Comparison of ENCODE assay signal across 24 cellular contexts in genomic region chr6:81148726-81149125, GRCh38.
DNase-seq lines count a peak whose midpoint lies in the region; ATAC-seq, FAIRE-seq and TF ChIP-seq lines count a peak whose summit lies in the region.
"Had no signal": no experiment of that assay in that cellular context is flagged by ENCODE, and none has a peak within 500 bp of the region (broad histone marks: within the 10 kb centered on the region; RNA-seq: fewer than 3 reads in every experiment).

No MANE protein-coding gene starts in this region.

- H2AFZ ChIP-seq in HepG2 (ENCODE audit: low read length): no peak overlapping the region
- H2AFZ ChIP-seq: PC-9 had no signal

- no peak for TF ChIP-seq RAD21 in HepG2 (CRISPR knock-in tag; IDR thresholded peaks at IDR 0.05)

- BruUV-seq in HepG2 (replicated peaks; lab: Mats Ljungman, UMichigan): no TSS peak

- no peaks in the 10 kb centered on the region for H3K27me3 ChIP-seq in psoas muscle (ENCODE audit: insufficient read depth in 3 of 3, low read length in 2 of 3)
- no peaks in the 10 kb centered on the region for H3K27me3 ChIP-seq in HepG2 (ENCODE audit: control insufficient read depth in 1 of 2, insufficient read depth in 2 of 2, low read length in 2 of 2)
- H3K27me3 ChIP-seq in BE2C: no peaks in the 10 kb centered on the region
- H3K27me3 ChIP-seq: BLaER1, SJCRH30 had no signal

- FAIRE-seq in HepG2 (lab: Jason Lieb, UNC): no peak
- FAIRE-seq: D721Med, H54 had no signal

- H3K9ac ChIP-seq in HepG2 (ENCODE audit: insufficient read depth, low read depth, low read length): no peak overlapping the region
- H3K9ac ChIP-seq: BLaER1, KMS-11 had no signal

- H3K4me3 ChIP-seq in astrocyte of the cerebellum (ENCODE audit: low read depth, low read length): no peak overlapping the region
- no peak overlapping the region for H3K4me3 ChIP-seq in psoas muscle
- no peak overlapping the region for H3K4me3 ChIP-seq in HepG2 (replicated peaks in 1 of 3; ENCODE audit: insufficient read depth in 1 of 3, low read depth in 2 of 3, low read length in 3 of 3)
- no peak overlapping the region for H3K4me3 ChIP-seq in BE2C (ENCODE audit: low read depth, low read length)
- H3K4me3 ChIP-seq: BLaER1, PC-9, SJCRH30 had no signal

- no peaks in the 10 kb centered on the region for H3K9me3 ChIP-seq in psoas muscle
- peaks cover 6% of the 10 kb centered on the region for H3K9me3 ChIP-seq in HepG2 (ENCODE audit: low read length)
- no peaks in the 10 kb centered on the region for H3K9me3 ChIP-seq in BE2C
- H3K9me3 ChIP-seq: BLaER1, SJCRH30 had no signal

- in situ Hi-C loops in astrocyte of the cerebellum (cut with HindIII; ENCODE audit: low sequenced_read_pairs) (no loop called here), HepG2 (cut with HindIII; ENCODE audit: extremely low pct_ligation_motif_present, low pct_unique_long_range_greater_than_20kb) (no loop called here)

- ATAC-seq in psoas muscle (no peak), HepG2 (no peak), GM18517 (IDR thresholded peaks at IDR 0.05; ENCODE audit: unreplicated experiment) (no peak)
- ATAC-seq: Right ventricle myocardium inferior had no signal

- H3K36me3 ChIP-seq in psoas muscle (ENCODE audit: insufficient read depth in 1 of 2, low read depth in 1 of 2): no peaks in the 10 kb centered on the region
- no peaks in the 10 kb centered on the region for H3K36me3 ChIP-seq in HepG2 (replicated peaks in 1 of 2; ENCODE audit: control insufficient read depth in 1 of 2, insufficient read depth in 2 of 2, low read length in 2 of 2)
- H3K36me3 ChIP-seq in BE2C: no peaks in the 10 kb centered on the region
- H3K36me3 ChIP-seq: BLaER1, SJCRH30 had no signal

- no peak overlapping the region for H3K4me2 ChIP-seq in HepG2 (ENCODE audit: low read depth, low read length)
- H3K4me2 ChIP-seq: BLaER1, KMS-11, PC-9 had no signal

- WGBS in psoas muscle, 3 donors: 78 to 89% (median 84%) methylated on average over 2 of the region's 2 CpGs
- 50% methylated on average over 2 of the region's 2 CpGs for WGBS in HepG2 (ENCODE audit: low lambda C conversion rate)

- no peaks in the 10 kb centered on the region for H4K20me1 ChIP-seq in HepG2 (ENCODE audit: insufficient read depth, low read length)
- H4K20me1 ChIP-seq: BLaER1 had no signal

- H3K79me2 ChIP-seq in HepG2 (ENCODE audit: insufficient read depth, low read length): no peaks in the 10 kb centered on the region

- TF ChIP-seq CTCF in astrocyte of the cerebellum (IDR thresholded peaks at IDR 0.05; ENCODE audit: low read depth, low read length, missing control alignments): no peak
- no peak for TF ChIP-seq CTCF in psoas muscle (IDR thresholded peaks at IDR 0.05)
- TF ChIP-seq CTCF in HepG2 (CRISPR knock-in tag; IDR thresholded peaks at IDR 0.05): no peak
- no peak for TF ChIP-seq CTCF in BE2C (IDR thresholded peaks at IDR 0.05; ENCODE audit: low read depth, low read length)

- CTCF ChIA-PET in HepG2 (lab: Yijun Ruan, JAX; ENCODE audit: low intra/inter-chr PET ratio, low total read pairs): no interaction called here

- H3K4me1 ChIP-seq in psoas muscle (no peaks in the 10 kb centered on the region), HepG2 (ENCODE audit: insufficient read depth, low read length) (no peaks in the 10 kb centered on the region), BE2C (0 out of 2 replicates have a peak, but pooled peaks cover 2% of the 10 kb centered on the region)
- H3K4me1 ChIP-seq: BLaER1, SJCRH30 had no signal

- POLR2A ChIA-PET in HepG2 (lab: Yijun Ruan, JAX): no interaction called here

- no peak for TF ChIP-seq POLR2A in HepG2 (IDR thresholded peaks at IDR 0.05; ENCODE audit: insufficient read depth in 1 of 2, low read depth in 2 of 2, low read length in 2 of 2)

- TF ChIP-seq EP300 in HepG2 (IDR thresholded peaks at IDR 0.05; ENCODE audit: low read depth in 2 of 2, low read length in 2 of 2) (no peak), HepG2 (CRISPR knock-in tag; IDR thresholded peaks at IDR 0.05; ENCODE audit: borderline replicate concordance) (no peak)

- DNase-seq in AG08395 (ENCODE audit: low spot score) (peak; percentile 3), OCI-M1 (lab: John Stamatoyannopoulos, UW) (peak; percentile 57), astrocyte of the cerebellum (ENCODE audit: low read depth) (peak; percentile 26), fibroblast of peridontal ligament (ENCODE audit: extremely low read depth) (peak; percentile 38), psoas muscle (no peak), HepG2 (ENCODE audit: low spot score) (no peak), BE2C (no peak)
- DNase-seq: CD4-positive, CD25-positive, alpha-beta regulatory T cell; NCI-H1048; NCI-H1417; NCI-H1694 treated with DMSO at 0.1 percent for 48 hours; NCI-H2081; NCI-H2171; NCI-H524 treated with DMSO at 0.1 percent for 48 hours; NK-92 treated with Interleukin-12 subunit alpha and Interleukin-12 subunit beta, amount 100 ng/mL, for 24 hours; PC-9; SJCRH30 had no signal

- H3K27ac ChIP-seq in psoas muscle (no peak overlapping the region), HepG2 (ENCODE audit: extremely low read length, insufficient read depth, low read length) (no peak overlapping the region)
- H3K27ac ChIP-seq: 22Rv1, BLaER1, KMS-11, PC-9, SJCRH30 had no signal

- intact Hi-C loops in psoas muscle (cut with DNase I) (no loop called here), HepG2 (cut with micrococcal nuclease; ENCODE audit: unreplicated experiment) (no loop called here)

TF ChIP-seq in HepG2, 621 proteins besides CTCF, POLR2A, EP300 and RAD21 (continues in another document):
- no peak for TF ChIP-seq ZBTB34 (CRISPR knock-in tag; IDR thresholded peaks at IDR 0.05)
- TF ChIP-seq SNAPC4 (CRISPR knock-in tag; IDR thresholded peaks at IDR 0.05): no peak

Comparison
In these comparisons a context has a peak if more than half of its experiments do, and no peak if none do; other contexts are left out.
1. DNase-seq: peak in AG08395 (single experiment), OCI-M1 (single experiment), astrocyte of the cerebellum (single experiment) and fibroblast of peridontal ligament (single experiment); none in psoas muscle (0 of 2), HepG2 (single experiment) and BE2C (single experiment).